ENCODE assay signal across 9 cellular contexts in genomic region chr3:181694805-181695660, GRCh38. TPM values are rescaled to one million over a fixed set of nuclear protein-coding genes. Genes with fewer than 3 reads are reported as not detected.
DNase-seq lines count a peak whose midpoint lies in the region; ATAC-seq and TF ChIP-seq lines count a peak whose summit lies in the region.
"Had no signal": no experiment of that assay in that cellular context is flagged by ENCODE, and none has a peak within 500 bp of the region (broad histone marks: within the 10 kb centered on the region; RNA-seq: fewer than 3 reads in every experiment).

No MANE protein-coding gene starts in this region.

- H3K4me1 ChIP-seq in HAP-1 (peaks cover 69% of the 10 kb centered on the region), smooth muscle cell (ENCODE audit: low read depth) (peaks cover 67% of the 10 kb centered on the region)

- DNase-seq in HAP-1 (ENCODE audit: low spot score in 2 of 2) (peak; percentile 6 to 78), coronary artery (ENCODE audit: low spot score) (no peak), left colon (peak; percentile 36 to 40), smooth muscle cell (lab: John Stamatoyannopoulos, UW; ENCODE audit: unreplicated experiment) (no peak), T-helper 17 cell (no peak)
- DNase-seq in activated effector memory CD4-positive, alpha-beta T cell treated with anti-CD3 and anti-CD28 coated beads, Interleukin-2, amount 50 U/mL, for 16 hours = no peak
- DNase-seq in activated CD8-positive, alpha-beta memory T cell treated with anti-CD3 and anti-CD28 coated beads for 24 hours = no peak
- DNase-seq in stimulated activated CD4-positive, alpha-beta T cell treated with anti-CD3 and anti-CD28 coated beads, Interleukin-2, amount 100 ng/mL, for 48 hours = no peak

- H3K4me3 ChIP-seq in HAP-1 = peak overlapping the region; percentile 6; the same call in 1 of the 2 replicates
- H3K4me3 ChIP-seq in coronary artery = peak overlapping the region; percentile 68
- H3K4me3 ChIP-seq in smooth muscle cell = peak overlapping the region; percentile 54

- H3F3A ChIP-seq in smooth muscle cell (ENCODE audit: low read depth) = no peaks in the 10 kb centered on the region

- peak overlapping the region; percentile 90 for H3K4me2 ChIP-seq in smooth muscle cell

- no peaks in the 10 kb centered on the region for H3K79me2 ChIP-seq in smooth muscle cell (ENCODE audit: low read depth)

- ATAC-seq in left colon = peak; percentile 62
- ATAC-seq in T-helper 17 cell = no peak

- in situ Hi-C loops in HAP-1 (cut with MboI; ENCODE audit: low sequenced_read_pairs) = loop anchor here (10.0 kb wide), 2 partner anchors 240 to 370 kb away; no protein-coding TSS in a partner anchor

- peaks cover 76% of the 10 kb centered on the region for H3K27me3 Mint-ChIP-seq in T-helper 17 cell

- TF ChIP-seq CTCF in coronary artery (IDR thresholded peaks at IDR 0.05) = no peak
- TF ChIP-seq CTCF in smooth muscle cell (IDR thresholded peaks at IDR 0.05; ENCODE audit: borderline replicate concordance, insufficient read depth, poor library complexity, severe bottlenecking) = peak; percentile 38

- H3K27ac Mint-ChIP-seq in T-helper 17 cell = no peak overlapping the region

- H3K27ac ChIP-seq in coronary artery (peak overlapping the region in 1 of 2 donors; percentile 3), smooth muscle cell (ENCODE audit: low read depth) (no peak overlapping the region)

- H4K20me1 ChIP-seq in smooth muscle cell (ENCODE audit: low read depth) = no peaks in the 10 kb centered on the region

- peaks cover 4% of the 10 kb centered on the region for H3K4me1 Mint-ChIP-seq in T-helper 17 cell

- peaks cover 4% of the 10 kb centered on the region for H3K36me3 Mint-ChIP-seq in T-helper 17 cell (ENCODE audit: low read depth)

- peak overlapping the region; percentile 75 for H2AFZ ChIP-seq in smooth muscle cell (ENCODE audit: low read depth)

- no peaks in the 10 kb centered on the region for H3K9me3 ChIP-seq in HAP-1
- no peaks in the 10 kb centered on the region for H3K9me3 ChIP-seq in smooth muscle cell (replicated peaks; ENCODE audit: low read depth)
- H3K9me3 ChIP-seq in T-helper 17 cell (ENCODE audit: control insufficient read depth, low read length, poor library complexity, severe bottlenecking) = no peaks in the 10 kb centered on the region

- H3K4me3 Mint-ChIP-seq in T-helper 17 cell = no peak overlapping the region

- H3K9ac ChIP-seq in smooth muscle cell (ENCODE audit: low read depth) = no peak overlapping the region

- H3K27me3 ChIP-seq in HAP-1 (ENCODE audit: low read depth) (no peaks in the 10 kb centered on the region), smooth muscle cell (ENCODE audit: low read depth) (peaks cover 90% of the 10 kb centered on the region)

- intact Hi-C loops in left colon (cut with DNase I, micrococcal nuclease) = no loop called here

- H3K36me3 ChIP-seq in HAP-1 (replicated peaks) = no peaks in the 10 kb centered on the region
- no peaks in the 10 kb centered on the region for H3K36me3 ChIP-seq in smooth muscle cell (ENCODE audit: low read depth)

- 14% methylated on average over 48 of the region's 53 CpGs for WGBS in smooth muscle cell (ENCODE audit: low lambda C conversion rate)

RNA-seq across cellular contexts. Expression of gene SOX2, which starts 16.7 kb away (rescaled TPM):
- total RNA-seq in left colon = under 1 TPM; 0.21 to 0.42 TPM
- not detected in 2 replicates for total RNA-seq in smooth muscle cell
- not detected in 2 replicates for polyA plus RNA-seq in smooth muscle cell
- not detected for total RNA-seq in T-helper 17 cell
- total RNA-seq: T-helper 1 cell treated with Interleukin-12 subunit alpha and Interleukin-12 subunit beta and Interleukin-4 antibody, amounts not matched to agents 30 ng/mL and 1 ng/mL, for 36 hours had no signal

Comparison
In these comparisons a context has a peak if more than half of its experiments do, and no peak if none do; other contexts are left out.
1. DNase-seq: peak in HAP-1 (2 of 2) and left colon (2 of 2); none in coronary artery (single experiment), smooth muscle cell (single experiment), activated effector memory CD4-positive, alpha-beta T cell treated with anti-CD3 and anti-CD28 coated beads, Interleukin-2, amount 50 U/mL, for 16 hours (single experiment), activated CD8-positive, alpha-beta memory T cell treated with anti-CD3 and anti-CD28 coated beads for 24 hours (single experiment), T-helper 17 cell (0 of 3) and stimulated activated CD4-positive, alpha-beta T cell treated with anti-CD3 and anti-CD28 coated beads, Interleukin-2, amount 100 ng/mL, for 48 hours (0 of 2).
2. H3K4me3 ChIP-seq: peak in every context shown above with its lines; median percentile 68 in coronary artery; 54 in smooth muscle cell; 6 in HAP-1.